Comparison of ENCODE assay signal across 17 cellular contexts in genomic region chr12:131941987-131942341, GRCh38.
"Had no signal": no experiment of that assay in that cellular context is flagged by ENCODE, and none has a peak within 500 bp of the region (broad histone marks: within the 10 kb centered on the region; RNA-seq: fewer than 3 reads in every experiment).

No MANE protein-coding gene starts in this region.

- H3K9me3 Mint-ChIP-seq: activated CD4-positive, alpha-beta memory T cell treated with anti-CD3 and anti-CD28 coated beads for 36 hours; activated naive CD8-positive, alpha-beta T cell treated with anti-CD3 and anti-CD28 coated beads, Interleukin-2, amount 10 ng/mL, durations not matched to agents 7 days and 5 days; activated T-helper 1 cell treated with anti-CD3 and anti-CD28 coated beads, Interleukin-12 subunit alpha, Interleukin-12 subunit beta, Interleukin-2, Interleukin-4 antibody, amounts not matched to agents 30 ng/mL and 10 ng/mL and 1 ng/mL, durations not matched to agents 14 hours and 24 hours and 36 hours; endodermal cell; nephron progenitor cell had no signal

- FAIRE-seq: bronchial epithelial cell had no signal

- H3K4me1 ChIP-seq: gastroesophageal sphincter had no signal

- H3K27me3 Mint-ChIP-seq: activated CD4-positive, alpha-beta memory T cell treated with anti-CD3 and anti-CD28 coated beads for 36 hours; activated naive CD8-positive, alpha-beta T cell treated with anti-CD3 and anti-CD28 coated beads, Interleukin-2, amount 10 ng/mL, durations not matched to agents 7 days and 5 days had no signal

- ATAC-seq: gastroesophageal sphincter had no signal

- DNase-seq: activated CD4-positive, alpha-beta memory T cell treated with anti-CD3 and anti-CD28 coated beads for 36 hours; activated CD4-positive, alpha-beta T cell treated with anti-CD3 and anti-CD28 coated beads for 48 hours; amniotic stem cell; cortex of kidney; endodermal cell; esophagus squamous epithelium; hypothalamus; mesenchymal stem cell; nephron progenitor cell; occipital lobe; stimulated activated CD4-positive, alpha-beta T cell treated with anti-CD3 and anti-CD28 coated beads, Interleukin-4, amount 100 ng/mL, for 1 hour; stimulated activated naive CD4-positive, alpha-beta T cell treated with Interleukin-2 at 50 U/mL for 16 hours; thyroid gland had no signal

- H3K9me3 ChIP-seq: esophagus squamous epithelium, gastroesophageal sphincter, thyroid gland had no signal

- H3K4me3 ChIP-seq: esophagus squamous epithelium, gastroesophageal sphincter, thyroid gland had no signal

- H3K27me3 ChIP-seq: esophagus squamous epithelium, gastroesophageal sphincter, thyroid gland had no signal

- H3K4me1 Mint-ChIP-seq: activated naive CD8-positive, alpha-beta T cell treated with anti-CD3 and anti-CD28 coated beads, Interleukin-2, amount 10 ng/mL, durations not matched to agents 7 days and 5 days; endodermal cell; nephron progenitor cell had no signal

- H3K27ac ChIP-seq: esophagus squamous epithelium, gastroesophageal sphincter, thyroid gland had no signal

- H3K27ac Mint-ChIP-seq: activated CD4-positive, alpha-beta memory T cell treated with anti-CD3 and anti-CD28 coated beads for 36 hours; activated naive CD8-positive, alpha-beta T cell treated with anti-CD3 and anti-CD28 coated beads, Interleukin-2, amount 10 ng/mL, durations not matched to agents 7 days and 5 days; activated T-helper 1 cell treated with anti-CD3 and anti-CD28 coated beads, Interleukin-12 subunit alpha, Interleukin-12 subunit beta, Interleukin-2, Interleukin-4 antibody, amounts not matched to agents 30 ng/mL and 10 ng/mL and 1 ng/mL, durations not matched to agents 14 hours and 24 hours and 36 hours; endodermal cell; nephron progenitor cell had no signal

- H3K4me3 Mint-ChIP-seq: activated CD4-positive, alpha-beta memory T cell treated with anti-CD3 and anti-CD28 coated beads for 36 hours; activated naive CD8-positive, alpha-beta T cell treated with anti-CD3 and anti-CD28 coated beads, Interleukin-2, amount 10 ng/mL, durations not matched to agents 7 days and 5 days; activated T-helper 1 cell treated with anti-CD3 and anti-CD28 coated beads, Interleukin-12 subunit alpha, Interleukin-12 subunit beta, Interleukin-2, Interleukin-4 antibody, amounts not matched to agents 30 ng/mL and 10 ng/mL and 1 ng/mL, durations not matched to agents 14 hours and 24 hours and 36 hours; endodermal cell; nephron progenitor cell had no signal
